In the genomic region with DNA sequence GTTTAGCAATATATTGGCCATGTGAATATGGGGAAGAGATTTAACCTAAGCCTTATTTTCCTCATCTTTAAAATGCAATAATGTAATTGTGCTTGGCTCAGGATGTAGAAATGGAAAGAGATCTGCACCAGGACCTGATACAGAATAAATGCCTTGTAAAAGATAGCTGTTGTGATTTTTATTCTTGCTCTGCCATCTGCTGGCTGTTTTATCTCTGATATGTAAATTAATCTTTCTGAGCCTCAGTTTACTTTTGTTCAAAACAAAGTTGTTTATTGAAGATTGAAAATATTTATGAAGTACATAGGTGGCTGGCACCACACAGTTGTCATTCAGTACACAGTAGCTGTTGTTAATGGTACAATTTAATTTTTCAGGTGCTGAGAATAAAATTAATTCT, we compare ENCODE assay signal across 12 cellular contexts. TPM values are rescaled to one million over a fixed set of nuclear protein-coding genes. Genes with fewer than 3 reads are reported as not detected.
A peak's percentile ranks its signal among the peaks of the same experiment; 100 is the strongest.
DNase-seq lines count a peak whose midpoint lies in the region; ATAC-seq and TF ChIP-seq lines count a peak whose summit lies in the region.
"Had no signal": no experiment of that assay in that cellular context is flagged by ENCODE, and none has a peak within 500 bp of the region (broad histone marks: within the 10 kb centered on the region; RNA-seq: fewer than 3 reads in every experiment).

No MANE protein-coding gene starts in this region.

- intact Hi-C loops in A673 (cut with micrococcal nuclease; ENCODE audit: unreplicated experiment) (no loop called here), right lobe of liver (cut with DNase I) (no loop called here)

- H3K36me3 ChIP-seq in A673 (ENCODE audit: insufficient read depth, low read length, poor library complexity, severe bottlenecking): no peaks in the 10 kb centered on the region
- H3K36me3 ChIP-seq in HEK293 (ENCODE audit: control insufficient read depth in 2 of 2, insufficient read depth in 1 of 2, low read length in 2 of 2): no peaks in the 10 kb centered on the region; a peak in 1 of 3 replicates
- H3K36me3 ChIP-seq in right lobe of liver: no peaks in the 10 kb centered on the region
- H3K36me3 ChIP-seq: upper lobe of left lung had no signal

- in situ Hi-C loops in astrocyte of the spinal cord (cut with HindIII; ENCODE audit: low sequenced_read_pairs): no loop called here

- BruUV-seq in A673 (replicated peaks; lab: Mats Ljungman, UMichigan): no TSS peak

- H3K27me3 ChIP-seq in A673 (replicated peaks; ENCODE audit: insufficient read depth, low read depth, low read length, poor library complexity): no peaks in the 10 kb centered on the region
- no peaks in the 10 kb centered on the region for H3K27me3 ChIP-seq in right lobe of liver
- H3K27me3 ChIP-seq: upper lobe of left lung had no signal

- CTCF ChIA-PET in A673 (lab: Charles Lee) (interaction anchor here (0.9 kb wide), 1 partner anchor 22 kb away, joined by 7 read pairs; the partner anchor contains the start of gene ZYG11B), HEK293 (lab: Yijun Ruan, JAX) (interaction anchor here (0.6 to 1.6 kb wide), 5 partner anchors 9 to 182 kb away, joined by 3 to 6 read pairs (median 4); partner anchors contain the start of gene ZYG11B)

- H3K9me3 ChIP-seq in A673 (ENCODE audit: low read depth, low read length, poor library complexity, severe bottlenecking): no peaks in the 10 kb centered on the region
- H3K9me3 ChIP-seq in HEK293 (ENCODE audit: control insufficient read depth, insufficient read depth, low read depth, low read length): no peaks in the 10 kb centered on the region
- H3K9me3 ChIP-seq in right lobe of liver: no peaks in the 10 kb centered on the region
- H3K9me3 ChIP-seq: upper lobe of left lung had no signal

- no peak for DNase-seq in A673 (ENCODE audit: low spot score)
- no peak for DNase-seq in astrocyte of the spinal cord (ENCODE audit: low read depth, low spot score)
- no peak for DNase-seq in right lobe of liver
- DNase-seq in C1 segment of cervical spinal cord (lab: John Stamatoyannopoulos, UW): no peak
- no peak for DNase-seq in COLO829 (ENCODE audit: low spot score)
- DNase-seq: CD4-positive, alpha-beta memory T cell; MV-4-11 had no signal

- ATAC-seq in right lobe of liver (peak; percentile 26 to 51 (median 45)), GM21447 (IDR thresholded peaks at IDR 0.05; ENCODE audit: unreplicated experiment) (no peak), GM18520 (IDR thresholded peaks at IDR 0.05; ENCODE audit: unreplicated experiment) (no peak)

- peak; percentile 45; the same call in 1 of the 2 replicates for TF ChIP-seq CTCF in A673 (conservative IDR thresholded peaks at IDR 0.05; ENCODE audit: low read depth, low read length)
- no peak for TF ChIP-seq CTCF in HEK293 (tag by site-specific recombination; IDR thresholded peaks at IDR 0.05)
- TF ChIP-seq CTCF in astrocyte of the spinal cord (IDR thresholded peaks at IDR 0.05; ENCODE audit: low read depth, low read length): peak; percentile 19
- peak; percentile 38 to 60 (median 46) for TF ChIP-seq CTCF in right lobe of liver (IDR thresholded peaks at IDR 0.05)

- peaks cover 12% of the 10 kb centered on the region for H3K4me1 ChIP-seq in A673 (ENCODE audit: insufficient read depth, low read length, poor library complexity, severe bottlenecking)
- H3K4me1 ChIP-seq in HEK293 (ENCODE audit: control insufficient read depth, insufficient read depth, low read length): peaks cover 14% of the 10 kb centered on the region
- H3K4me1 ChIP-seq in right lobe of liver: peaks cover 0 to 65% (median 14%) of the 10 kb centered on the region in 4 donors

- H3K27ac ChIP-seq in A673 (ENCODE audit: low read depth, low read length, poor library complexity, severe bottlenecking): no peak overlapping the region
- no peak overlapping the region for H3K27ac ChIP-seq in HEK293 (ENCODE audit: extremely low read depth, low read depth, low read length)
- H3K27ac ChIP-seq in right lobe of liver: peak overlapping the region in 2 of 3 donors; percentile 37 to 73
- H3K27ac ChIP-seq: skin epidermis, upper lobe of left lung had no signal

- POLR2A ChIA-PET in A673 (lab: Charles Lee; ENCODE audit: low non-redundant PET) (no interaction called here), HEK293 (lab: Yijun Ruan, JAX) (no interaction called here)

- no peak for TF ChIP-seq POLR2A in right lobe of liver (IDR thresholded peaks at IDR 0.05)

- no peak overlapping the region for H3K4me3 ChIP-seq in A673 (ENCODE audit: low read depth, low read length, poor library complexity, severe bottlenecking)
- H3K4me3 ChIP-seq in HEK293 (ENCODE audit: low read depth, low read length): no peak overlapping the region
- no peak overlapping the region for H3K4me3 ChIP-seq in astrocyte of the spinal cord (ENCODE audit: low read depth, low read length)
- no peak overlapping the region for H3K4me3 ChIP-seq in right lobe of liver
- H3K4me3 ChIP-seq: skin epidermis, upper lobe of left lung had no signal

TF ChIP-seq in HEK293, 187 proteins besides CTCF, POLR2A, EP300 and RAD21:
- TF ChIP-seq ZNF654 (tag by site-specific recombination; IDR thresholded peaks at IDR 0.05; ENCODE audit: low read depth) (peak; percentile 51), KLF7 (tag by site-specific recombination; IDR thresholded peaks at IDR 0.05; ENCODE audit: borderline replicate concordance) (no peak), ZBTB17 (tag by site-specific recombination; IDR thresholded peaks at IDR 0.05) (no peak), ZNF510 (tag by site-specific recombination; IDR thresholded peaks at IDR 0.05; ENCODE audit: insufficient replicate concordance) (no peak)
- TF ChIP-seq, protein P1, sequence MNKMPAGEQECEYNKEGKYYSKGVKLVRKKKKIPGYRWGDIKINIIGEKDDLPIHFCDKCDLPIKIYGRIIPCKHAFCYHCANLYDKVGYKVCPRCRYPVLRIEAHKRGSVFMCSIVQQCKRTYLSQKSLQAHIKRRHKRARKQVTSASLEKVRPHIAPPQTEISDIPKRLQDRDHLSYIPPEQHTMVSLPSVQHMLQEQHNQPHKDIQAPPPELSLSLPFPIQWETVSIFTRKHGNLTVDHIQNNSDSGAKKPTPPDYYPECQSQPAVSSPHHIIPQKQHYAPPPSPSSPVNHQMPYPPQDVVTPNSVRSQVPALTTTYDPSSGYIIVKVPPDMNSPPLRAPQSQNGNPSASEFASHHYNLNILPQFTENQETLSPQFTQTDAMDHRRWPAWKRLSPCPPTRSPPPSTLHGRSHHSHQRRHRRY (tag by site-specific recombination; IDR thresholded peaks at IDR 0.05): no peak
- TF ChIP-seq, protein P2, sequence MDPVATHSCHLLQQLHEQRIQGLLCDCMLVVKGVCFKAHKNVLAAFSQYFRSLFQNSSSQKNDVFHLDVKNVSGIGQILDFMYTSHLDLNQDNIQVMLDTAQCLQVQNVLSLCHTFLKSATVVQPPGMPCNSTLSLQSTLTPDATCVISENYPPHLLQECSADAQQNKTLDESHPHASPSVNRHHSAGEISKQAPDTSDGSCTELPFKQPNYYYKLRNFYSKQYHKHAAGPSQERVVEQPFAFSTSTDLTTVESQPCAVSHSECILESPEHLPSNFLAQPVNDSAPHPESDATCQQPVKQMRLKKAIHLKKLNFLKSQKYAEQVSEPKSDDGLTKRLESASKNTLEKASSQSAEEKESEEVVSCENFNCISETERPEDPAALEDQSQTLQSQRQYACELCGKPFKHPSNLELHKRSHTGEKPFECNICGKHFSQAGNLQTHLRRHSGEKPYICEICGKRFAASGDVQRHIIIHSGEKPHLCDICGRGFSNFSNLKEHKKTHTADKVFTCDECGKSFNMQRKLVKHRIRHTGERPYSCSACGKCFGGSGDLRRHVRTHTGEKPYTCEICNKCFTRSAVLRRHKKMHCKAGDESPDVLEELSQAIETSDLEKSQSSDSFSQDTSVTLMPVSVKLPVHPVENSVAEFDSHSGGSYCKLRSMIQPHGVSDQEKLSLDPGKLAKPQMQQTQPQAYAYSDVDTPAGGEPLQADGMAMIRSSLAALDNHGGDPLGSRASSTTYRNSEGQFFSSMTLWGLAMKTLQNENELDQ (tag by site-specific recombination; IDR thresholded peaks at IDR 0.05; ENCODE audit: low read depth): no peak

RNA-seq across cellular contexts. Expression of gene ZYG11B, which starts 21.9 kb away (rescaled TPM):
- 23.1 and 25.9 TPM in 2 replicates for total RNA-seq in A673 (2021)
- 10 to 100 TPM; 17.7 to 39.2 (median 30.9) TPM for total RNA-seq in right lobe of liver

RNA-seq across cellular contexts. Expression of gene COA7, which starts 50.0 kb away (rescaled TPM):
- total RNA-seq in A673 (2021): 52.1 and 53.4 TPM in 2 replicates
- 10 to 100 TPM; 13.6 to 17.8 (median 15.8) TPM for total RNA-seq in right lobe of liver

Comparison
In these comparisons a context has a peak if more than half of its experiments do, and no peak if none do; other contexts are left out.
1. H3K27ac ChIP-seq: peak in right lobe of liver (2 of 3); none in A673 (single experiment) and HEK293 (single experiment).
2. ATAC-seq: peak in right lobe of liver (4 of 4); none in GM21447 (single experiment) and GM18520 (single experiment).